Comparison of ENCODE assay signal across 8 cellular contexts in genomic region chr6:133979269-133979963, GRCh38. TPM values are rescaled to one million over a fixed set of nuclear protein-coding genes. Genes with fewer than 3 reads are reported as not detected.
DNase-seq lines count a peak whose midpoint lies in the region; ATAC-seq, FAIRE-seq and TF ChIP-seq lines count a peak whose summit lies in the region.
"Not testable (repeated sequence)": the region's sequence is repeated elsewhere in the genome, so short reads cannot be mapped to it uniquely, and the experiment has no call there.

No MANE protein-coding gene starts in this region.

- not testable (repeated sequence) for H3K4ac ChIP-seq in IMR-90 (ENCODE audit: low read depth, low read length)

- not testable (repeated sequence) for H3K36me3 ChIP-seq in IMR-90 (ENCODE audit: control insufficient read depth, insufficient read depth, low read length); Panc1 (ENCODE audit: control insufficient read depth, insufficient read depth, low read length); bronchial epithelial cell (ENCODE audit: control insufficient read depth, insufficient read depth, low read length)
- H3K36me3 ChIP-seq in liver (ENCODE audit: control insufficient read depth in 4 of 4, insufficient read depth in 3 of 4, low read depth in 1 of 4, low read length in 3 of 4): peaks cover 0 to 10% (median 4%) of the 10 kb centered on the region in 4 donors

- H3K23ac ChIP-seq in IMR-90 (ENCODE audit: low read depth, low read length): not testable (repeated sequence)

- H2BK15ac ChIP-seq in IMR-90 (ENCODE audit: low read depth, low read length): not testable (repeated sequence)

- H3K27ac ChIP-seq in IMR-90 (ENCODE audit: insufficient read depth, low read length); liver (ENCODE audit: low read depth in 1 of 2, low read length in 2 of 2): not testable (repeated sequence)
- peak overlapping the region; percentile 65 for H3K27ac ChIP-seq in Panc1 (ENCODE audit: low read length)

- intact Hi-C loops in IMR-90 (cut with micrococcal nuclease); Panc1 (cut with micrococcal nuclease; ENCODE audit: unreplicated experiment); natural killer cell (cut with micrococcal nuclease): not testable (repeated sequence)

- BruUV-seq in IMR-90 (replicated peaks; lab: Mats Ljungman, UMichigan); Panc1 (replicated peaks; lab: Mats Ljungman, UMichigan): not testable (repeated sequence)

- not testable (repeated sequence) for H3K27me3 Mint-ChIP-seq in immature natural killer cell (ENCODE audit: low read depth in 3 of 3); natural killer cell (ENCODE audit: low read depth in 2 of 2); type B pancreatic cell

- TF ChIP-seq CTCF in IMR-90 (conservative IDR thresholded peaks at IDR 0.05; ENCODE audit: low read depth, low read length); Panc1 (IDR thresholded peaks at IDR 0.05); bronchial epithelial cell (IDR thresholded peaks at IDR 0.05; ENCODE audit: insufficient read depth, low read length, severe bottlenecking); liver (IDR thresholded peaks at IDR 0.05; ENCODE audit: low read depth, low read length, missing input control); natural killer cell (IDR thresholded peaks at IDR 0.05); type B pancreatic cell (conservative IDR thresholded peaks at IDR 0.05): not testable (repeated sequence)

- dilution Hi-C loops in IMR-90 (cut with HindIII; ENCODE audit: low sequenced_read_pairs, unreplicated experiment): not testable (repeated sequence)

- not testable (repeated sequence) for H3K9me3 Mint-ChIP-seq in immature natural killer cell, natural killer cell, type B pancreatic cell

- not testable (repeated sequence) for ATAC-seq in IMR-90 (ENCODE audit: low read depth); Panc1; natural killer cell

- H2BK120ac ChIP-seq in IMR-90 (ENCODE audit: low read depth, low read length): not testable (repeated sequence)

- not testable (repeated sequence) for H2AK5ac ChIP-seq in IMR-90 (ENCODE audit: low read depth, low read length)

- POLR2A ChIA-PET in IMR-90 (lab: Charles Lee; ENCODE audit: unreplicated experiment) (interaction anchor here (1.0 kb wide), 1 partner anchor 81 kb away, joined by 3 read pairs; no protein-coding TSS in a partner anchor), Panc1 (lab: Charles Lee) (interaction anchor here (1.3 kb wide), 1 partner anchor 70 kb away, joined by 3 read pairs; no protein-coding TSS in a partner anchor)

- not testable (repeated sequence) for H3K4me3 Mint-ChIP-seq in immature natural killer cell, natural killer cell, type B pancreatic cell

- not testable (repeated sequence) for H3K9me3 ChIP-seq in IMR-90 (ENCODE audit: control insufficient read depth, insufficient read depth, low read length); Panc1 (ENCODE audit: control insufficient read depth, insufficient read depth, low read depth, low read length); liver (ENCODE audit: control insufficient read depth in 4 of 4, low read length in 3 of 4)

- not testable (repeated sequence) for H2BK5ac ChIP-seq in IMR-90 (ENCODE audit: low read depth, low read length, poor library complexity, severe bottlenecking)

- not testable (repeated sequence) for DNase-seq in GM12891 (ENCODE audit: insufficient read length, low spot score); IMR-90; Panc1 (ENCODE audit: low read depth, low spot score); immature natural killer cell; natural killer cell; type B pancreatic cell (ENCODE audit: extremely low spot score, unreplicated experiment)
- peak; percentile 17 for DNase-seq in bronchial epithelial cell (ENCODE audit: low read depth)

- CTCF ChIA-PET in IMR-90 (lab: Yijun Ruan, JAX): interaction anchor here (0.5 to 1.8 kb wide), 3 partner anchors 56 to 1027 kb away, joined by 3 to 4 read pairs (median 3); no protein-coding TSS in a partner anchor
- CTCF ChIA-PET in Panc1 (lab: Charles Lee): not testable (repeated sequence)

- in situ Hi-C loops in IMR-90 (cut with MboI; ENCODE audit: low sequenced_read_pairs); Panc1 (cut with HindIII; ENCODE audit: low pct_unique_long_range_greater_than_20kb, low sequenced_read_pairs): not testable (repeated sequence)

- peak overlapping the region; percentile 63; the same call in 1 of the 2 replicates for H4K5ac ChIP-seq in IMR-90 (ENCODE audit: low read depth, low read length)

- H4K91ac ChIP-seq in IMR-90 (ENCODE audit: insufficient read depth, low read depth, low read length): not testable (repeated sequence)

- peaks cover 46 to 66% of the 10 kb centered on the region in 2 donors for H3K4me1 Mint-ChIP-seq in immature natural killer cell
- peaks cover 46 to 51% of the 10 kb centered on the region in 2 donors for H3K4me1 Mint-ChIP-seq in natural killer cell
- H3K4me1 Mint-ChIP-seq in type B pancreatic cell (ENCODE audit: unreplicated experiment): peaks cover 11% of the 10 kb centered on the region

- TF ChIP-seq POLR2A in GM12891 (IDR thresholded peaks at IDR 0.05; ENCODE audit: low read depth, low read length); IMR-90 (IDR thresholded peaks at IDR 0.05; ENCODE audit: low read depth, low read length): not testable (repeated sequence)

- H2BK20ac ChIP-seq in IMR-90 (ENCODE audit: low read depth, low read length): not testable (repeated sequence)

- peaks cover 0 to 11% (median 9%) of the 10 kb centered on the region in 3 donors for H3K36me3 Mint-ChIP-seq in immature natural killer cell
- not testable (repeated sequence) for H3K36me3 Mint-ChIP-seq in natural killer cell, type B pancreatic cell

- H3K4me1 ChIP-seq in IMR-90 (ENCODE audit: control insufficient read depth, insufficient read depth, low read length): not testable (repeated sequence)
- H3K4me1 ChIP-seq in Panc1 (ENCODE audit: control insufficient read depth, insufficient read depth, low read length) (peaks cover 30% of the 10 kb centered on the region), liver (ENCODE audit: control insufficient read depth in 4 of 4, insufficient read depth in 4 of 4, low read length in 3 of 4) (peaks cover 0 to 16% (median 2%) of the 10 kb centered on the region in 4 donors)

- FAIRE-seq in GM12891 (lab: Jason Lieb, UNC): peak; percentile 38
- not testable (repeated sequence) for FAIRE-seq in bronchial epithelial cell (lab: Jason Lieb, UNC)

- H3K27ac Mint-ChIP-seq in immature natural killer cell (peak overlapping the region in 4 of 6 donors; percentile 5 to 22 (median 18)), natural killer cell (peak overlapping the region; percentile 29 to 71), type B pancreatic cell (peak overlapping the region; percentile 24)

- not testable (repeated sequence) for H3K9ac ChIP-seq in IMR-90 (ENCODE audit: low read depth, low read length); liver (ENCODE audit: low read depth in 1 of 2, low read length in 2 of 2)

- H3K18ac ChIP-seq in IMR-90 (ENCODE audit: low read depth, low read length): peak overlapping the region; percentile 52; the same call in 1 of the 2 replicates

- H4K8ac ChIP-seq in IMR-90 (ENCODE audit: low read depth in 2 of 2, low read length in 2 of 2): not testable (repeated sequence)

- not testable (repeated sequence) for H3K56ac ChIP-seq in IMR-90 (ENCODE audit: extremely low read depth, insufficient read depth, low read length)

- H4K20me1 ChIP-seq in IMR-90 (ENCODE audit: insufficient read depth, low read length): peaks cover 15% of the 10 kb centered on the region; the same call in 1 of the 2 replicates

- not testable (repeated sequence) for H3K4me2 ChIP-seq in IMR-90 (ENCODE audit: low read depth, low read length)

- H2AFZ ChIP-seq in IMR-90 (replicated peaks; ENCODE audit: low read length, poor library complexity): not testable (repeated sequence)

- not testable (repeated sequence) for H3K4me3 ChIP-seq in IMR-90 (ENCODE audit: insufficient read depth, low read depth, low read length); Panc1 (ENCODE audit: low read depth in 2 of 2, low read length in 2 of 2); bronchial epithelial cell (ENCODE audit: low read depth, low read length); liver (ENCODE audit: low read depth in 1 of 3, low read length in 3 of 3)

- 86% methylated on average over 1 of the region's 7 CpGs; no CpG with 5 or more reads in 1 of the 2 experiments for WGBS in IMR-90 (ENCODE audit: extremely low coverage in 2 of 2, insufficient read length in 1 of 2), 2 experiments
- 77% methylated on average over 7 of the region's 7 CpGs for WGBS in liver

- H3K14ac ChIP-seq in IMR-90 (replicated peaks; ENCODE audit: low read depth, low read length): peak overlapping the region; percentile 64

- H3K9me1 ChIP-seq in IMR-90 (ENCODE audit: insufficient read depth, low read length): not testable (repeated sequence)

- H3K79me1 ChIP-seq in IMR-90 (ENCODE audit: low read depth in 1 of 2, low read length in 2 of 2): peaks cover 17 to 33% of the 10 kb centered on the region in 2 experiments; a peak in 3 of 4 replicates

- not testable (repeated sequence) for H3K27me3 ChIP-seq in IMR-90 (ENCODE audit: control insufficient read depth, insufficient read depth, low read length); Panc1 (ENCODE audit: control insufficient read depth, insufficient read depth, low read length); bronchial epithelial cell (ENCODE audit: control insufficient read depth, insufficient read depth, low read length); liver (ENCODE audit: control insufficient read depth in 4 of 4, insufficient read depth in 4 of 4, low read length in 3 of 4)

- H2AK9ac ChIP-seq in IMR-90 (replicated peaks; ENCODE audit: low read depth, low read length, poor library complexity): not testable (repeated sequence)

- TF ChIP-seq RAD21 in IMR-90 (IDR thresholded peaks at IDR 0.05; ENCODE audit: low read length); liver (IDR thresholded peaks at IDR 0.05): not testable (repeated sequence)

RNA-seq across cellular contexts. Expression of gene TBPL1, which starts 26.4 kb away (rescaled TPM):
- 39.8 TPM for polyA plus RNA-seq in GM12891 (2012; ENCODE audit: low read depth, missing spikeins)
- 25.6 and 38.3 TPM in 2 replicates for total RNA-seq in IMR-90 (2012; rRNA removed)
- 32.5 and 34.0 TPM in 2 replicates for polyA plus RNA-seq in IMR-90 (2012; rRNA removed)
- 6.6 and 14.8 TPM in 2 replicates for polyA plus RNA-seq in IMR-90 (2012; cell fraction: cytosol; rRNA removed)
- 7.1 and 25.3 TPM in 2 replicates for polyA plus RNA-seq in IMR-90 (2012; cell fraction: nucleus; rRNA removed; ENCODE audit: low replicate concordance)
- total RNA-seq in Panc1 (2021; ENCODE audit: unreplicated experiment): 39.7 TPM
- 33.8 TPM for polyA plus RNA-seq in Panc1 (2012; ENCODE audit: insufficient read length)
- total RNA-seq in bronchial epithelial cell: 15.9 and 18.4 TPM in 2 replicates
- polyA plus RNA-seq in immature natural killer cell: 10 to 100 TPM; 62.5 to 77.7 (median 67.1) TPM
- 10 to 100 TPM in 1 of 2 donors, 1 to 10 TPM in 1; 5.4 to 34.6 TPM for total RNA-seq in liver
- polyA plus RNA-seq in liver: 10 to 100 TPM; 10.5 to 12.5 TPM
- 10 to 100 TPM; 54.8 to 71.0 (median 59.9) TPM for total RNA-seq in natural killer cell
- 28.0 and 35.5 TPM in 2 replicates for total RNA-seq in type B pancreatic cell (ENCODE audit: low replicate concordance)
